ENCODE assay signal across 16 cellular contexts in genomic region chr19:30778961-30779690, GRCh38.
A peak's percentile ranks its signal among the peaks of the same experiment; 100 is the strongest.
DNase-seq lines count a peak whose midpoint lies in the region; ATAC-seq and TF ChIP-seq lines count a peak whose summit lies in the region.
"Had no signal": no experiment of that assay in that cellular context is flagged by ENCODE, and none has a peak within 500 bp of the region (broad histone marks: within the 10 kb centered on the region; RNA-seq: fewer than 3 reads in every experiment).

No MANE protein-coding gene starts in this region.

- no peaks in the 10 kb centered on the region for H3K36me3 Mint-ChIP-seq in nephron progenitor cell (ENCODE audit: low read depth)
- H3K36me3 Mint-ChIP-seq: CD14-positive monocyte; CD4-positive, alpha-beta memory T cell had no signal

- peak; percentile 1 for DNase-seq in AG20443 (ENCODE audit: low spot score)
- peak; percentile 75 for DNase-seq in esophagus muscularis mucosa (ENCODE audit: extremely low spot score)
- peak; percentile 57 for DNase-seq in left kidney (ENCODE audit: low read depth, low spot score)
- no peak for DNase-seq in nephron progenitor cell
- no peak for DNase-seq in upper lobe of right lung
- no peak for DNase-seq in body of pancreas
- DNase-seq in retina = no peak
- DNase-seq: CD4-positive, alpha-beta memory T cell; DMS153; DMS79; GDM1; HCEC 1CT had no signal

- TF ChIP-seq CTCF in esophagus muscularis mucosa (IDR thresholded peaks at IDR 0.05) (no peak), nephron progenitor cell (IDR thresholded peaks at IDR 0.05) (no peak), upper lobe of right lung (IDR thresholded peaks at IDR 0.05) (no peak), body of pancreas (IDR thresholded peaks at IDR 0.05) (no peak)

- TF ChIP-seq POLR2A in esophagus muscularis mucosa (IDR thresholded peaks at IDR 0.05; ENCODE audit: low read depth) (no peak), body of pancreas (IDR thresholded peaks at IDR 0.05) (no peak)

- no peak overlapping the region for H3K4me3 Mint-ChIP-seq in nephron progenitor cell
- H3K4me3 Mint-ChIP-seq: CD14-positive monocyte; CD4-positive, alpha-beta memory T cell; GM23338 had no signal

- WGBS in esophagus muscularis mucosa = 94% methylated on average over 13 of the region's 14 CpGs
- WGBS in body of pancreas, 2 donors = 61 to 67% methylated on average over 12 to 14 of the region's 14 CpGs

- H3K4me1 Mint-ChIP-seq in nephron progenitor cell = peaks cover 19% of the 10 kb centered on the region
- H3K4me1 Mint-ChIP-seq: CD14-positive monocyte; CD4-positive, alpha-beta memory T cell; GM23338 had no signal

- H3K27me3 Mint-ChIP-seq in nephron progenitor cell (ENCODE audit: low read depth, poor library complexity) = no peaks in the 10 kb centered on the region

- H3K36me3 ChIP-seq in esophagus muscularis mucosa = no peaks in the 10 kb centered on the region
- no peaks in the 10 kb centered on the region for H3K36me3 ChIP-seq in upper lobe of right lung
- no peaks in the 10 kb centered on the region for H3K36me3 ChIP-seq in body of pancreas (replicated peaks in 1 of 2; ENCODE audit: insufficient read depth in 1 of 2, low read depth in 2 of 2)
- H3K36me3 ChIP-seq: BLaER1 had no signal

- H3K27me3 ChIP-seq in esophagus muscularis mucosa = peaks cover 0 to 12% (median 0%) of the 10 kb centered on the region in 4 donors
- H3K27me3 ChIP-seq in upper lobe of right lung = no peaks in the 10 kb centered on the region
- no peaks in the 10 kb centered on the region for H3K27me3 ChIP-seq in body of pancreas
- H3K27me3 ChIP-seq: BLaER1 had no signal

- H3K9me3 ChIP-seq in esophagus muscularis mucosa (no peaks in the 10 kb centered on the region), upper lobe of right lung (no peaks in the 10 kb centered on the region), body of pancreas (no peaks in the 10 kb centered on the region)
- H3K9me3 ChIP-seq: BLaER1 had no signal

- intact Hi-C loops in esophagus muscularis mucosa (cut with DNase I) (no loop called here), upper lobe of right lung (cut with DNase I) (no loop called here), body of pancreas (cut with DNase I) (no loop called here)

- no peaks in the 10 kb centered on the region for H3K9me3 Mint-ChIP-seq in nephron progenitor cell
- H3K9me3 Mint-ChIP-seq: GM23338 had no signal

- no peaks in the 10 kb centered on the region for H3K4me1 ChIP-seq in esophagus muscularis mucosa
- no peaks in the 10 kb centered on the region for H3K4me1 ChIP-seq in upper lobe of right lung
- H3K4me1 ChIP-seq in body of pancreas = no peaks in the 10 kb centered on the region
- H3K4me1 ChIP-seq: BLaER1 had no signal

- ATAC-seq in upper lobe of right lung (no peak), body of pancreas (no peak)
- ATAC-seq: GM23338 had no signal

- peak overlapping the region; percentile 46 for H3K27ac Mint-ChIP-seq in nephron progenitor cell
- H3K27ac Mint-ChIP-seq: CD14-positive monocyte; CD4-positive, alpha-beta memory T cell; GM23338 had no signal

- no peak for TF ChIP-seq EP300 in esophagus muscularis mucosa (IDR thresholded peaks at IDR 0.05)

- no peak overlapping the region for H3K4me3 ChIP-seq in esophagus muscularis mucosa
- no peak overlapping the region for H3K4me3 ChIP-seq in upper lobe of right lung
- H3K4me3 ChIP-seq in body of pancreas = no peak overlapping the region
- H3K4me3 ChIP-seq: BLaER1, GM23338 had no signal

- H3K27ac ChIP-seq in esophagus muscularis mucosa (replicated peaks in 1 of 4) = no peak overlapping the region
- no peak overlapping the region for H3K27ac ChIP-seq in upper lobe of right lung
- H3K27ac ChIP-seq in body of pancreas = no peak overlapping the region
- H3K27ac ChIP-seq: BLaER1, HL-60 had no signal

Comparison
In these comparisons a context has a peak if more than half of its experiments do, and no peak if none do; other contexts are left out.
1. DNase-seq: peak in AG20443 (single experiment), esophagus muscularis mucosa (single experiment) and left kidney (single experiment); none in nephron progenitor cell (single experiment), upper lobe of right lung (single experiment), body of pancreas (0 of 4) and retina (single experiment).